18 cellular contexts compared by ENCODE assay signal in the genomic region with DNA sequence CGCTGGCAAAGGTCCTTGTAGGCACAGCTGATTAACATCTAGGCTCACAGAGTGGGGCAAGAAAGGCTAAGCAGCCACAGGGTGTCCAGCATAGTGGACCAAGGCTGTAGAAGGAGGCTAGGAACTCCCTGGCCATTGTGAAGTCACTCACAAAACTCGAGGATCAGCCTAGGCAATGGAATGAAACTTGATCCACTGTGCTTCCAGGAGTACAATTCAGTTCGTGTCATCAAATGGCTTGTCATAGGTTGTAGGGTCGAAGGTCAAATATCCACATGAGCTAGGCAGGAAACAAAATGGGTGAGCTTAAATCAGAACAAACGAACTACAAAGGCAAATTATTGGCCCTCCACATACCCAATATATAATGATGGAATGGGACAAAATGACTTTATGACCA. TPM values are rescaled to one million over a fixed set of nuclear protein-coding genes. Genes with fewer than 3 reads are reported as not detected.
DNase-seq lines count a peak whose midpoint lies in the region; ATAC-seq, FAIRE-seq and TF ChIP-seq lines count a peak whose summit lies in the region.
"Had no signal": no experiment of that assay in that cellular context is flagged by ENCODE, and none has a peak within 500 bp of the region (broad histone marks: within the 10 kb centered on the region; RNA-seq: fewer than 3 reads in every experiment).

No MANE protein-coding gene starts in this region.

- no peak for FAIRE-seq in K562 (lab: Jason Lieb, UNC)

- 0 out of 5 replicates have a peak, but pooled peaks cover 0 to 3% of the 10 kb centered on the region in 2 experiments for H3K27me3 ChIP-seq in K562 (ENCODE audit: control insufficient read depth in 2 of 2, insufficient read depth in 2 of 2, low read length in 2 of 2)
- H3K27me3 ChIP-seq: BE2C had no signal

- no peak overlapping the region; a peak in 1 of 4 replicates for H3K9ac ChIP-seq in K562 (ENCODE audit: insufficient read depth in 1 of 2, low read depth in 2 of 2, low read length in 2 of 2)

- no peaks in the 10 kb centered on the region; the same call in 1 of the 2 replicates for H3K9me3 ChIP-seq in K562 (replicated peaks; ENCODE audit: control insufficient read depth, insufficient read depth, low read depth, low read length)
- H3K9me3 ChIP-seq: BE2C, HAP-1 had no signal

- no peak for TF ChIP-seq POLR2A in K562 (conservative IDR thresholded peaks at IDR 0.05)

- no peak overlapping the region for H2AFZ ChIP-seq in K562 (ENCODE audit: low read depth, low read length)

- POLR2A ChIA-PET in K562 (lab: Yijun Ruan, JAX): no interaction called here

- H3K4me3 ChIP-seq in K562: no peak overlapping the region
- H3K4me3 ChIP-seq: HAP-1 had no signal

- BruUV-seq in K562 (replicated peaks; lab: Mats Ljungman, UMichigan): no TSS peak

- ATAC-seq in K562 (no peak), HG02885 (IDR thresholded peaks at IDR 0.05; ENCODE audit: poor library complexity, unreplicated experiment) (no peak)

- DNase-seq in H4 (ENCODE audit: low spot score): peak; percentile 16
- no peak for DNase-seq in K562 (ENCODE audit: extremely low read depth in 1 of 4, low spot score in 3 of 4)
- DNase-seq in nephron progenitor cell: no peak
- no peak for DNase-seq in NCI-H510A (lab: John Stamatoyannopoulos, UW)
- DNase-seq: BE2C; Calu3; CD4-positive, alpha-beta T cell; DMS79; MV-4-11; NCI-H1417; NCI-H187 treated with DMSO at 0.1 percent for 48 hours; NCI-H345; NK-92 treated with Interleukin-12 subunit alpha and Interleukin-12 subunit beta, amount 100 ng/mL, for 24 hours; SHP77 had no signal

- no peaks in the 10 kb centered on the region for H3K4me1 Mint-ChIP-seq in nephron progenitor cell

- no peak for TF ChIP-seq EP300 in K562 (IDR thresholded peaks at IDR 0.05; ENCODE audit: low read length)

- no peak for TF ChIP-seq RAD21 in K562 (CRISPR knock-in tag; conservative IDR thresholded peaks at IDR 0.05 in 1 of 2, IDR thresholded peaks at IDR 0.05 in 1 of 2)

- H3K4me2 ChIP-seq in K562 (ENCODE audit: insufficient read depth, low read length): no peak overlapping the region

- H3K9me1 ChIP-seq in K562 (ENCODE audit: control insufficient read depth, insufficient read depth, low read length): no peaks in the 10 kb centered on the region

- in situ Hi-C loops in K562 (cut with MboI): no loop called here

- H3K27ac ChIP-seq in K562 (ENCODE audit: extremely low read depth, low read depth, low read length): no peak overlapping the region

- H3K4me3 Mint-ChIP-seq in nephron progenitor cell: no peak overlapping the region
- H3K4me3 Mint-ChIP-seq: CD4-positive, alpha-beta T cell had no signal

- CTCF ChIA-PET in K562 (lab: Yijun Ruan, JAX; ENCODE audit: low intra/inter-chr PET ratio): no interaction called here

- H3K36me3 Mint-ChIP-seq in nephron progenitor cell (ENCODE audit: low read depth): no peaks in the 10 kb centered on the region

- WGBS in K562 (ENCODE audit: insufficient coverage, low coverage, missing lambda C conversion rate): 12% methylated on average over 5 of the region's 5 CpGs

- intact Hi-C loops in K562 (cut with micrococcal nuclease): no loop called here

- no peaks in the 10 kb centered on the region for H3K36me3 ChIP-seq in K562 (ENCODE audit: control insufficient read depth, insufficient read depth, low read length)
- H3K36me3 ChIP-seq: BE2C, HAP-1 had no signal

- H4K20me1 ChIP-seq in K562 (replicated peaks; ENCODE audit: control insufficient read depth, insufficient read depth, low read length): no peaks in the 10 kb centered on the region

- H3K79me2 ChIP-seq in K562 (ENCODE audit: control insufficient read depth, insufficient read depth, low read length): no peaks in the 10 kb centered on the region

- H3K27me3 Mint-ChIP-seq in nephron progenitor cell (ENCODE audit: low read depth, poor library complexity): peaks cover 16% of the 10 kb centered on the region
- H3K27me3 Mint-ChIP-seq: CD4-positive, alpha-beta T cell had no signal

- H3K9me3 Mint-ChIP-seq in nephron progenitor cell: peaks cover 5% of the 10 kb centered on the region
- H3K9me3 Mint-ChIP-seq: CD4-positive, alpha-beta T cell had no signal

- TF ChIP-seq CTCF in K562 (IDR thresholded peaks at IDR 0.05 in 2 of 3, conservative IDR thresholded peaks at IDR 0.05 in 1 of 3; ENCODE audit: insufficient read depth in 2 of 3, low read depth in 1 of 3, low read length in 3 of 3): no peak
- no peak for TF ChIP-seq CTCF in nephron progenitor cell (IDR thresholded peaks at IDR 0.05)

- peak overlapping the region; percentile 25 for H3K27ac Mint-ChIP-seq in nephron progenitor cell
- H3K27ac Mint-ChIP-seq: CD4-positive, alpha-beta T cell had no signal

- H3K4me1 ChIP-seq in K562 (replicated peaks in 1 of 2; ENCODE audit: control insufficient read depth in 2 of 2, insufficient read depth in 2 of 2, low read length in 2 of 2): peaks cover 0 to 5% of the 10 kb centered on the region in 2 experiments; a peak in 2 of 5 replicates
- H3K4me1 ChIP-seq: BE2C had no signal

RNA-seq across cellular contexts. Expression of gene FAM187B, which starts 4.4 kb away (rescaled TPM):
- not detected in 2 replicates for total RNA-seq in H4 (2014; rRNA removed; shearing (Covaris generic))
- total RNA-seq in K562 (2011; cell fraction: chromatin; rRNA removed; ENCODE audit: low replicate concordance): 0.25 TPM in 1 of 2 replicates, not detected in the other
- not detected in 2 replicates for total RNA-seq in K562 (2011; cell fraction: nucleolus; rRNA removed)
- total RNA-seq in K562 (2011; cell fraction: nucleoplasm; rRNA removed): not detected in 2 replicates
- total RNA-seq in K562 (2014; rRNA removed) (0.09 TPM in 1 of 2 replicates, not detected in the other), K562 (2014; rRNA removed; fragmentation: Illumina TruSeq; extraction: Trizol) (not detected in 2 replicates), K562 (2015; rRNA removed; fragmentation: Illumina TruSeq; extraction: Trizol) (not detected in 2 replicates), K562 (2021) (not detected in 2 replicates)
- polyA plus RNA-seq in K562 (2011; rRNA removed) (not detected in 2 replicates), K562 (2014; fragmentation: Illumina TruSeq; extraction: Trizol) (not detected in 2 replicates), K562 (2014; fragmentation: Nextera tagmentation; extraction: Ambion mirVana) (under 1 TPM in 1 of 2 experiments, not detected in 1; 0.04 TPM), K562 (2014; rRNA removed) (not detected in 2 replicates)
- 0.07 TPM in 1 of 2 replicates, not detected in the other for polyA plus RNA-seq in K562 (2011; cell fraction: cytosol; rRNA removed)
- 0.10 TPM in 1 of 2 replicates, not detected in the other for polyA plus RNA-seq in K562 (2011; cell fraction: nucleus; rRNA removed)
- not detected in 2 replicates for polyA plus RNA-seq in K562 (2012)
- not detected in 2 replicates for polyA minus RNA-seq in K562 (2011; rRNA and poly(A)+ RNA removed)
- not detected in 2 replicates for polyA minus RNA-seq in K562 (2011; cell fraction: cytosol; rRNA and poly(A)+ RNA removed)
- not detected in 2 replicates for polyA minus RNA-seq in K562 (2011; cell fraction: nucleus; rRNA and poly(A)+ RNA removed)
- total RNA-seq: Calu3; CD4-positive, alpha-beta T cell; OCI-LY7 had no signal
- polyA plus RNA-seq: AG04450 had no signal

RNA-seq across cellular contexts. Expression of gene LSR, which starts 15.9 kb away (rescaled TPM):
- total RNA-seq in H4 (2014; rRNA removed; shearing (Covaris generic)): 1.1 and 1.7 TPM in 2 replicates
- total RNA-seq in K562 (2011; cell fraction: chromatin; rRNA removed; ENCODE audit: low replicate concordance): 30.2 and 123 TPM in 2 replicates
- total RNA-seq in K562 (2011; cell fraction: nucleolus; rRNA removed): 223 and 260 TPM in 2 replicates
- 130 and 145 TPM in 2 replicates for total RNA-seq in K562 (2011; cell fraction: nucleoplasm; rRNA removed)
- total RNA-seq in K562 (2014; rRNA removed): 65.1 and 111 TPM in 2 replicates
- total RNA-seq in K562 (2014; rRNA removed; fragmentation: Illumina TruSeq; extraction: Trizol): 10.1 and 11.3 TPM in 2 replicates
- total RNA-seq in K562 (2015; rRNA removed; fragmentation: Illumina TruSeq; extraction: Trizol): 29.4 and 32.3 TPM in 2 replicates
- 83.3 and 87.9 TPM in 2 replicates for total RNA-seq in K562 (2021)
- 19.6 and 42.8 TPM in 2 replicates for polyA plus RNA-seq in K562 (2011; rRNA removed)
- polyA plus RNA-seq in K562 (2011; cell fraction: cytosol; rRNA removed): 24.5 and 85.7 TPM in 2 replicates
- 44.0 and 102 TPM in 2 replicates for polyA plus RNA-seq in K562 (2011; cell fraction: nucleus; rRNA removed)
- polyA plus RNA-seq in K562 (2012): 77.8 and 93.6 TPM in 2 replicates
- polyA plus RNA-seq in K562 (2014; fragmentation: Illumina TruSeq; extraction: Trizol): 28.0 and 61.6 TPM in 2 replicates
- under 1 TPM; 0.44 to 0.66 TPM for polyA plus RNA-seq in K562 (2014; fragmentation: Nextera tagmentation; extraction: Ambion mirVana)
- 39.4 and 47.4 TPM in 2 replicates for polyA plus RNA-seq in K562 (2014; rRNA removed)
- 9.4 and 16.2 TPM in 2 replicates for polyA minus RNA-seq in K562 (2011; rRNA and poly(A)+ RNA removed)
- polyA minus RNA-seq in K562 (2011; cell fraction: cytosol; rRNA and poly(A)+ RNA removed): 87.6 and 93.3 TPM in 2 replicates
- 61.4 and 69.4 TPM in 2 replicates for polyA minus RNA-seq in K562 (2011; cell fraction: nucleus; rRNA and poly(A)+ RNA removed)

RNA-seq across cellular contexts. Expression of gene USF2, which starts 35.9 kb away (rescaled TPM):
- total RNA-seq in H4 (2014; rRNA removed; shearing (Covaris generic)): 64.0 and 65.0 TPM in 2 replicates
- 42.6 and 101 TPM in 2 replicates for total RNA-seq in K562 (2011; cell fraction: chromatin; rRNA removed; ENCODE audit: low replicate concordance)
- total RNA-seq in K562 (2011; cell fraction: nucleolus; rRNA removed): 81.1 and 82.5 TPM in 2 replicates
- 54.4 and 62.0 TPM in 2 replicates for total RNA-seq in K562 (2011; cell fraction: nucleoplasm; rRNA removed)
- total RNA-seq in K562 (2014; rRNA removed) (79.6 and 92.0 TPM in 2 replicates), K562 (2014; rRNA removed; fragmentation: Illumina TruSeq; extraction: Trizol) (27.8 and 31.1 TPM in 2 replicates), K562 (2015; rRNA removed; fragmentation: Illumina TruSeq; extraction: Trizol) (41.3 and 44.8 TPM in 2 replicates), K562 (2021) (79.6 and 85.1 TPM in 2 replicates)
- polyA plus RNA-seq in K562 (2011; rRNA removed) (62.5 and 69.2 TPM in 2 replicates), K562 (2014; fragmentation: Illumina TruSeq; extraction: Trizol) (57.2 and 58.4 TPM in 2 replicates), K562 (2014; fragmentation: Nextera tagmentation; extraction: Ambion mirVana) (under 1 TPM; 0.27 to 0.34 TPM), K562 (2014; rRNA removed) (78.0 and 93.7 TPM in 2 replicates)
- 53.9 and 98.4 TPM in 2 replicates for polyA plus RNA-seq in K562 (2011; cell fraction: cytosol; rRNA removed)
- 102 and 108 TPM in 2 replicates for polyA plus RNA-seq in K562 (2011; cell fraction: nucleus; rRNA removed)
- polyA plus RNA-seq in K562 (2012): 81.4 and 98.5 TPM in 2 replicates
- polyA minus RNA-seq in K562 (2011; rRNA and poly(A)+ RNA removed): 31.5 and 39.4 TPM in 2 replicates
- 28.5 and 53.2 TPM in 2 replicates for polyA minus RNA-seq in K562 (2011; cell fraction: cytosol; rRNA and poly(A)+ RNA removed)
- 21.7 and 31.3 TPM in 2 replicates for polyA minus RNA-seq in K562 (2011; cell fraction: nucleus; rRNA and poly(A)+ RNA removed)

RNA-seq across cellular contexts. Expression of gene HAMP, which starts 49.4 kb away (rescaled TPM):
- total RNA-seq in H4 (2014; rRNA removed; shearing (Covaris generic)): 0.15 TPM in 1 of 2 replicates, not detected in the other
- total RNA-seq in K562 (2011; cell fraction: chromatin; rRNA removed; ENCODE audit: low replicate concordance): 0.25 and 1.3 TPM in 2 replicates
- 1.5 and 2.1 TPM in 2 replicates for total RNA-seq in K562 (2011; cell fraction: nucleolus; rRNA removed)
- total RNA-seq in K562 (2011; cell fraction: nucleoplasm; rRNA removed): 0.84 and 1.9 TPM in 2 replicates
- total RNA-seq in K562 (2014; rRNA removed) (not detected in 2 replicates), K562 (2014; rRNA removed; fragmentation: Illumina TruSeq; extraction: Trizol) (0.29 TPM in 1 of 2 replicates, not detected in the other), K562 (2015; rRNA removed; fragmentation: Illumina TruSeq; extraction: Trizol) (0.57 TPM in 1 of 2 replicates, not detected in the other), K562 (2021) (0.29 TPM in 2 replicates)
- polyA plus RNA-seq in K562 (2011; rRNA removed) (0.26 and 0.39 TPM in 2 replicates), K562 (2014; fragmentation: Illumina TruSeq; extraction: Trizol) (0.64 and 1.1 TPM in 2 replicates), K562 (2014; fragmentation: Nextera tagmentation; extraction: Ambion mirVana) (1 to 10 TPM in 1 of 2 experiments, under 1 TPM in 1; 0.65 to 1.0 TPM), K562 (2014; rRNA removed) (0.05 and 0.76 TPM in 2 replicates)
- polyA plus RNA-seq in K562 (2011; cell fraction: cytosol; rRNA removed): 0.74 and 3.9 TPM in 2 replicates
- 0.24 and 0.74 TPM in 2 replicates for polyA plus RNA-seq in K562 (2011; cell fraction: nucleus; rRNA removed)
- 0.98 and 2.0 TPM in 2 replicates for polyA plus RNA-seq in K562 (2012)
- polyA minus RNA-seq in K562 (2011; rRNA and poly(A)+ RNA removed): 0.11 TPM in 1 of 2 replicates, not detected in the other
- polyA minus RNA-seq in K562 (2011; cell fraction: cytosol; rRNA and poly(A)+ RNA removed): 1.6 TPM in 1 of 2 replicates, not detected in the other
- 0.11 and 0.67 TPM in 2 replicates for polyA minus RNA-seq in K562 (2011; cell fraction: nucleus; rRNA and poly(A)+ RNA removed)
- polyA plus RNA-seq: AG04450 had no signal

RNA-seq across cellular contexts. Expression of gene MAG, which starts 59.0 kb away (rescaled TPM):
- total RNA-seq in H4 (2014; rRNA removed; shearing (Covaris generic)): 0.43 TPM in 1 of 2 replicates, not detected in the other
- 9.6 and 21.9 TPM in 2 replicates for total RNA-seq in K562 (2011; cell fraction: chromatin; rRNA removed; ENCODE audit: low replicate concordance)
- total RNA-seq in K562 (2011; cell fraction: nucleolus; rRNA removed): 25.2 and 25.7 TPM in 2 replicates
- 12.0 and 17.2 TPM in 2 replicates for total RNA-seq in K562 (2011; cell fraction: nucleoplasm; rRNA removed)
- total RNA-seq in K562 (2014; rRNA removed): 6.3 and 9.0 TPM in 2 replicates
- total RNA-seq in K562 (2014; rRNA removed; fragmentation: Illumina TruSeq; extraction: Trizol): 0.67 and 1.1 TPM in 2 replicates
- 2.8 and 4.6 TPM in 2 replicates for total RNA-seq in K562 (2015; rRNA removed; fragmentation: Illumina TruSeq; extraction: Trizol)
- total RNA-seq in K562 (2021): 6.4 and 7.7 TPM in 2 replicates
- 1.4 and 1.6 TPM in 2 replicates for polyA plus RNA-seq in K562 (2011; rRNA removed)
- 1.6 and 6.7 TPM in 2 replicates for polyA plus RNA-seq in K562 (2011; cell fraction: cytosol; rRNA removed)
- 1.9 and 8.2 TPM in 2 replicates for polyA plus RNA-seq in K562 (2011; cell fraction: nucleus; rRNA removed)
- polyA plus RNA-seq in K562 (2012): 2.3 and 5.2 TPM in 2 replicates
- polyA plus RNA-seq in K562 (2014; fragmentation: Illumina TruSeq; extraction: Trizol): 0.61 and 3.3 TPM in 2 replicates
- under 1 TPM; 0.11 to 0.39 TPM for polyA plus RNA-seq in K562 (2014; fragmentation: Nextera tagmentation; extraction: Ambion mirVana)
- 2.9 and 10.0 TPM in 2 replicates for polyA plus RNA-seq in K562 (2014; rRNA removed)
- 1.4 TPM in 1 of 2 replicates, not detected in the other for polyA minus RNA-seq in K562 (2011; rRNA and poly(A)+ RNA removed)
- polyA minus RNA-seq in K562 (2011; cell fraction: cytosol; rRNA and poly(A)+ RNA removed): 3.0 and 8.6 TPM in 2 replicates
- polyA minus RNA-seq in K562 (2011; cell fraction: nucleus; rRNA and poly(A)+ RNA removed): 3.8 and 6.6 TPM in 2 replicates
- total RNA-seq: Calu3; CD4-positive, alpha-beta T cell had no signal
- polyA plus RNA-seq: AG04450 had no signal
